ENCODE assay signal across 8 cellular contexts in the genomic region with DNA sequence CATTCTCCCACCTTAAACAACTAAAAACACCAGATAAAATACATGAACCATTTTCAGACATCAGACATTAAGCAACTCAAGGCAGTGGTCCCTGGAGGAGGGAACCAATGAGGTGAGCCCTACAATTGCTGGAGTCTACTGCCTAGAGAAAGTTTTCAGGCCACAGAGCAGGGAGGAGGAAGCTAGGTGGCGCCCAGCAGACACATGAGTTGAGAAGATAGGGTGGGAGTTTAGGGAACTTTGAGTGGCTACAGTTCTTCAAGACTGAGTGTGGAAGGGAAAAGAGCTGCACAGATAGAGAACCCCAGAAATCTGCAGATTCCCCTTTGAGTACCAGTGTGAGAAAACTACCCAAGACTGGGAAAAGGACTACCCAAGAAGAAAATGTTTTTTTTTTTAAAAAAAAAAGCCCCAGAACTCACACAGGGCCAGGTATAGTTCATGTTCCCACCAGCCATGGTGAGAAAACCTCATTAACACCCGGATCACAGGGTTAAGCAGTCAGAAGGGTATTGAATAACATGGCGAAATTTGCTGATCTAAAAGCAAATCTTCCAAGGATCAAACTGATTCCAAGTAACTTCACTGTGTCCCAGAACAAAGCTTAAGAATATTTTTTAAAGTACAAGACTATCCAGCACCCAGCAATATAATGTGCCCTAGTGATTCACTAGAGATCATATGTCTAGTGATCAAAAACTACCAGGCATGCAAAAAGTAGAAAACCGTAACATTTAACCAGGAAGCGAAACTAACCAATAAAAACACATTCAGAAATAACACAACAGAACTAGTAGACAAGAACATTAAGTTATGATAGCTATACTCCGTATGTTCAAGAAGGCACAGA. TPM values are rescaled to one million over a fixed set of nuclear protein-coding genes. Genes with fewer than 3 reads are reported as not detected.
DNase-seq lines count a peak whose midpoint lies in the region; ATAC-seq lines count a peak whose summit lies in the region.

No MANE protein-coding gene starts in this region.

- peaks cover 37% of the 10 kb centered on the region for H3K4me1 Mint-ChIP-seq in activated naive CD8-positive, alpha-beta T cell treated with anti-CD3 and anti-CD28 coated beads for 36 hours

- H3K36me3 Mint-ChIP-seq in activated naive CD8-positive, alpha-beta T cell treated with anti-CD3 and anti-CD28 coated beads for 36 hours: peaks cover 52% of the 10 kb centered on the region

- peak; percentile 66 for ATAC-seq in GM18907 (IDR thresholded peaks at IDR 0.05; ENCODE audit: unreplicated experiment)
- peak; percentile 77 for ATAC-seq in HG03432 (IDR thresholded peaks at IDR 0.05; ENCODE audit: unreplicated experiment)

- H3K27me3 Mint-ChIP-seq in activated naive CD8-positive, alpha-beta T cell treated with anti-CD3 and anti-CD28 coated beads for 36 hours: no peaks in the 10 kb centered on the region

- peak; percentile 54 for DNase-seq in CD1c-positive myeloid dendritic cell (ENCODE audit: extremely low spot score)
- DNase-seq in activated naive CD8-positive, alpha-beta T cell treated with anti-CD3 and anti-CD28 coated beads for 36 hours: no peak
- no peak for DNase-seq in NCI-H345 (lab: John Stamatoyannopoulos, UW)
- DNase-seq in NCI-H510A (lab: John Stamatoyannopoulos, UW): no peak
- DNase-seq in DMS 273 (lab: John Stamatoyannopoulos, UW; ENCODE audit: unreplicated experiment): no peak
- no peak for DNase-seq in NCI-H446 (lab: John Stamatoyannopoulos, UW)

- peaks cover 6% of the 10 kb centered on the region for H3K9me3 Mint-ChIP-seq in activated naive CD8-positive, alpha-beta T cell treated with anti-CD3 and anti-CD28 coated beads for 36 hours

- H3K4me3 Mint-ChIP-seq in activated naive CD8-positive, alpha-beta T cell treated with anti-CD3 and anti-CD28 coated beads for 36 hours: no peak overlapping the region

- H3K27ac Mint-ChIP-seq in activated naive CD8-positive, alpha-beta T cell treated with anti-CD3 and anti-CD28 coated beads for 36 hours: peak overlapping the region; percentile 61

RNA-seq across cellular contexts. Expression of gene ALDH9A1, which starts 12.0 kb away (rescaled TPM):
- 10 to 100 TPM; 41.3 to 43.6 TPM for total RNA-seq in activated naive CD8-positive, alpha-beta T cell treated with anti-CD3 and anti-CD28 coated beads for 36 hours

RNA-seq across cellular contexts. Expression of gene MGST3, which starts 55.3 kb away (rescaled TPM):
- 10 to 100 TPM; 31.7 to 33.3 TPM for total RNA-seq in activated naive CD8-positive, alpha-beta T cell treated with anti-CD3 and anti-CD28 coated beads for 36 hours
